Comparison of ENCODE assay signal across 25 cellular contexts in the genomic region with DNA sequence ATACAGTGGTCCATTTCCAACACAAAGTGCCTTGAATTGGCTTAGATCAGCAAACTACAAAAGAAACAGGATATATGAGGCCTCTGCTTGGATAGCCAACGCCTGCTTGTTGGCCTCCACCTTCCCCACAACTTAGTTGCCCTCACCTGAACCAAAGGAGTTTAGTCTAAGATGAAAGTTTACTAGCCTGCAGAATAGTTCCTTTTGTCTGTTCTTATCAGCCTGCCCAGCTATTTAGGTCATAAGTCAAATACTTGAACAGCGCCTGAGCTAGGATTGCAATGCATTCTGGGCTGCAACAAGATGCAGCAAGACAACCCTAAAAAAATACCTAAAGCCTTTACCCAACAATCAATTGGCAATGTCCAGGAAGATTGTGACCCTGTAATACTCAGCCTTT.
"Had no signal": no experiment of that assay in that cellular context is flagged by ENCODE, and none has a peak within 500 bp of the region (broad histone marks: within the 10 kb centered on the region; RNA-seq: fewer than 3 reads in every experiment).

No MANE protein-coding gene starts in this region.

- H3K27ac Mint-ChIP-seq: activated B cell treated with CpG ODN at 0.5 μM for 24 hours; activated CD8-positive, alpha-beta T cell treated with anti-CD3 and anti-CD28 coated beads for 36 hours; activated naive CD4-positive, alpha-beta T cell treated with anti-CD3 and anti-CD28 coated beads, Interleukin-2, amount 50 U/mL, for 24 hours; activated naive CD8-positive, alpha-beta T cell treated with anti-CD3 and anti-CD28 coated beads, Interleukin-2, amount 50 U/mL, for 24 hours; activated T-helper 17 cell treated with anti-CD3 and anti-CD28 coated beads, Interleukin-2, amount 50 U/mL, for 72 hours; dendritic cell treated with granulocyte-macrophage colony-stimulating factor and Interleukin-4, amounts not matched to agents 40 ng/mL and 50 ng/mL, for 4 days; endodermal cell; mesothelial cell of epicardium; naive thymus-derived CD4-positive, alpha-beta T cell; stimulated activated effector memory CD8-positive, alpha-beta T cell treated with anti-CD3 and anti-CD28 coated beads, Interleukin-12 subunit alpha, Interleukin-12 subunit beta, amount 100 ng/mL, for 72 hours; stimulated activated naive CD8-positive, alpha-beta T cell treated with anti-CD3 and anti-CD28 coated beads, Interleukin-15, Interleukin-2, amounts not matched to agents 100 ng/mL and 50 ng/mL, for 24 hours; type B pancreatic cell had no signal

- DNase-seq: activated B cell treated with CpG ODN at 0.5 μM for 24 hours; activated CD4-positive, alpha-beta T cell treated with anti-CD3 and anti-CD28 coated beads, Interleukin-2, amount 50 U/mL, for 1 hour; activated CD8-positive, alpha-beta T cell treated with anti-CD3 and anti-CD28 coated beads for 36 hours; activated naive CD8-positive, alpha-beta T cell treated with anti-CD3 and anti-CD28 coated beads, Interleukin-2, amount 50 U/mL, for 24 hours; activated T-cell treated with anti-CD3 and anti-CD28 coated beads, Interleukin-2, amount 50 U/mL, for 4 hours; endodermal cell; esophagus squamous epithelium; foreskin melanocyte; islet precursor cell; naive thymus-derived CD4-positive, alpha-beta T cell; nucleus accumbens; stimulated activated CD4-positive, alpha-beta T cell treated with anti-CD3 and anti-CD28 coated beads, Interleukin-4, amount 100 ng/mL, for 24 hours; T-helper 9 cell had no signal

- H3K27me3 Mint-ChIP-seq: activated B cell treated with CpG ODN at 0.5 μM for 24 hours; activated CD8-positive, alpha-beta T cell treated with anti-CD3 and anti-CD28 coated beads for 36 hours; activated naive CD4-positive, alpha-beta T cell treated with anti-CD3 and anti-CD28 coated beads, Interleukin-2, amount 50 U/mL, for 24 hours; activated naive CD8-positive, alpha-beta T cell treated with anti-CD3 and anti-CD28 coated beads, Interleukin-2, amount 50 U/mL, for 24 hours; activated T-helper 17 cell treated with anti-CD3 and anti-CD28 coated beads, Interleukin-2, amount 50 U/mL, for 72 hours; central memory CD8-positive, alpha-beta T cell; dendritic cell treated with granulocyte-macrophage colony-stimulating factor and Interleukin-4, amounts not matched to agents 40 ng/mL and 50 ng/mL, for 4 days; naive thymus-derived CD4-positive, alpha-beta T cell; stimulated activated naive CD8-positive, alpha-beta T cell treated with anti-CD3 and anti-CD28 coated beads, Interleukin-15, Interleukin-2, amounts not matched to agents 100 ng/mL and 50 ng/mL, for 24 hours; type B pancreatic cell had no signal

- H3K4me1 ChIP-seq: breast epithelium, esophagus squamous epithelium had no signal

- H3K4me3 ChIP-seq: breast epithelium, esophagus squamous epithelium, skin epidermis, thoracic aorta had no signal

- ATAC-seq: activated CD8-positive, alpha-beta T cell treated with anti-CD3 and anti-CD28 coated beads for 36 hours; activated naive CD8-positive, alpha-beta T cell treated with anti-CD3 and anti-CD28 coated beads, Interleukin-2, amount 50 U/mL, for 24 hours; activated T-cell treated with anti-CD3 and anti-CD28 coated beads, Interleukin-2, amount 50 U/mL, for 4 hours; activated T-helper 17 cell treated with anti-CD3 and anti-CD28 coated beads, Interleukin-2, amount 50 U/mL, for 72 hours; naive thymus-derived CD4-positive, alpha-beta T cell; sciatic nerve; stimulated activated effector memory CD8-positive, alpha-beta T cell treated with anti-CD3 and anti-CD28 coated beads, Interleukin-12 subunit alpha, Interleukin-12 subunit beta, amount 100 ng/mL, for 72 hours had no signal

- H3K4me1 Mint-ChIP-seq: activated B cell treated with CpG ODN at 0.5 μM for 24 hours; central memory CD8-positive, alpha-beta T cell; endodermal cell; mesothelial cell of epicardium; stimulated activated effector memory CD8-positive, alpha-beta T cell treated with anti-CD3 and anti-CD28 coated beads, Interleukin-12 subunit alpha, Interleukin-12 subunit beta, amount 100 ng/mL, for 72 hours had no signal

- H3K4me3 Mint-ChIP-seq: activated B cell treated with CpG ODN at 0.5 μM for 24 hours; activated CD8-positive, alpha-beta T cell treated with anti-CD3 and anti-CD28 coated beads for 36 hours; activated naive CD4-positive, alpha-beta T cell treated with anti-CD3 and anti-CD28 coated beads, Interleukin-2, amount 50 U/mL, for 24 hours; activated naive CD8-positive, alpha-beta T cell treated with anti-CD3 and anti-CD28 coated beads, Interleukin-2, amount 50 U/mL, for 24 hours; activated T-cell treated with anti-CD3 and anti-CD28 coated beads, Interleukin-2, amount 50 U/mL, for 4 hours; activated T-helper 17 cell treated with anti-CD3 and anti-CD28 coated beads, Interleukin-2, amount 50 U/mL, for 72 hours; central memory CD8-positive, alpha-beta T cell; dendritic cell treated with granulocyte-macrophage colony-stimulating factor and Interleukin-4, amounts not matched to agents 40 ng/mL and 50 ng/mL, for 4 days; endodermal cell; mesothelial cell of epicardium; naive thymus-derived CD4-positive, alpha-beta T cell; stimulated activated effector memory CD8-positive, alpha-beta T cell treated with anti-CD3 and anti-CD28 coated beads, Interleukin-12 subunit alpha, Interleukin-12 subunit beta, amount 100 ng/mL, for 72 hours; stimulated activated naive CD8-positive, alpha-beta T cell treated with anti-CD3 and anti-CD28 coated beads, Interleukin-15, Interleukin-2, amounts not matched to agents 100 ng/mL and 50 ng/mL, for 24 hours; type B pancreatic cell had no signal

- H3K36me3 Mint-ChIP-seq: activated naive CD4-positive, alpha-beta T cell treated with anti-CD3 and anti-CD28 coated beads, Interleukin-2, amount 50 U/mL, for 24 hours; mesothelial cell of epicardium; stimulated activated effector memory CD8-positive, alpha-beta T cell treated with anti-CD3 and anti-CD28 coated beads, Interleukin-12 subunit alpha, Interleukin-12 subunit beta, amount 100 ng/mL, for 72 hours; type B pancreatic cell had no signal

- H3K36me3 ChIP-seq: breast epithelium, esophagus squamous epithelium, thoracic aorta had no signal

- H3K27ac ChIP-seq: breast epithelium, esophagus squamous epithelium, skin epidermis, thoracic aorta had no signal

- H3K9me3 Mint-ChIP-seq: activated B cell treated with CpG ODN at 0.5 μM for 24 hours; activated CD8-positive, alpha-beta T cell treated with anti-CD3 and anti-CD28 coated beads for 36 hours; activated naive CD4-positive, alpha-beta T cell treated with anti-CD3 and anti-CD28 coated beads, Interleukin-2, amount 50 U/mL, for 24 hours; activated naive CD8-positive, alpha-beta T cell treated with anti-CD3 and anti-CD28 coated beads, Interleukin-2, amount 50 U/mL, for 24 hours; activated T-cell treated with anti-CD3 and anti-CD28 coated beads, Interleukin-2, amount 50 U/mL, for 4 hours; activated T-helper 17 cell treated with anti-CD3 and anti-CD28 coated beads, Interleukin-2, amount 50 U/mL, for 72 hours; central memory CD8-positive, alpha-beta T cell; dendritic cell treated with granulocyte-macrophage colony-stimulating factor and Interleukin-4, amounts not matched to agents 40 ng/mL and 50 ng/mL, for 4 days; endodermal cell; mesothelial cell of epicardium; naive thymus-derived CD4-positive, alpha-beta T cell; stimulated activated effector memory CD8-positive, alpha-beta T cell treated with anti-CD3 and anti-CD28 coated beads, Interleukin-12 subunit alpha, Interleukin-12 subunit beta, amount 100 ng/mL, for 72 hours; stimulated activated naive CD8-positive, alpha-beta T cell treated with anti-CD3 and anti-CD28 coated beads, Interleukin-15, Interleukin-2, amounts not matched to agents 100 ng/mL and 50 ng/mL, for 24 hours; type B pancreatic cell had no signal

- H3K9me3 ChIP-seq: breast epithelium, esophagus squamous epithelium, thoracic aorta had no signal

- H3K27me3 ChIP-seq: breast epithelium, esophagus squamous epithelium had no signal
